ENCODE assay signal across 10 cellular contexts in the genomic region with DNA sequence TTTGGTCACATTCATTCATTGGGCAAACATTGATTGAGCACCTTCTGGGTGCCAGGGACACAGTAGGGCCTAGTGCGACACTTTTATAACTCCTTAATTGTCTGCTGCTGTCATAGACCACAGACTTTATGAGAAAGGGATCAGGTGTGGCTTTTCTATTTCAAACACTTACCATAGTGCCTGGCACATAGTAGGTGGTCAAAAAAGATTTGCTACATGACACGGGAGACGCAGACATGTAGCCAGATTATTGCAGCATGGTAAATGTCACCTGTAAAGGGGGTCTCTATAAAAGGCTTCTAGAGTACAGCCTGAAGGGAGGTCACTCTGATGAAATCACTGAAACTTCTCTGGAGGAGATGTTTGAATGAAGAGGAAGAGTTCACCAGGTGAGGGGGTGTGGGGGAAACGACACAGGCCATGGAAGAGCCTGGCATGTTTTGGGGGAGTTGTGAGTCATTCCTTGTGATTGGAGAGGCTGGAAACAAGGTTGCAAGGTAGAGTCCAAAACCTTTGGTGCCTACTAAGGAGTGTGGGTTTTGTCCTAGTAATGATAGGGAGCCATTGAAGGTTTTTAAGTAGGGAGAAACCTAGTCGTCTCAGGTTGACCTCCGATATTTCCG. TPM values are rescaled to one million over a fixed set of nuclear protein-coding genes. Genes with fewer than 3 reads are reported as not detected.
A peak's percentile ranks its signal among the peaks of the same experiment; 100 is the strongest.
DNase-seq lines count a peak whose midpoint lies in the region; ATAC-seq and TF ChIP-seq lines count a peak whose summit lies in the region.
"Had no signal": no experiment of that assay in that cellular context is flagged by ENCODE, and none has a peak within 500 bp of the region (broad histone marks: within the 10 kb centered on the region; RNA-seq: fewer than 3 reads in every experiment).

No MANE protein-coding gene starts in this region.

- no peaks in the 10 kb centered on the region for H3K9me2 ChIP-seq in SK-N-SH
- H3K9me2 ChIP-seq in SU-DHL-6 (replicated peaks; ENCODE audit: insufficient read depth, low read length) = no peaks in the 10 kb centered on the region

- peaks cover 17% of the 10 kb centered on the region for H3F3A ChIP-seq in SK-N-SH (replicated peaks; ENCODE audit: insufficient read depth)
- peaks cover 24% of the 10 kb centered on the region for H3F3A ChIP-seq in SU-DHL-6 (ENCODE audit: insufficient read depth)

- H3K4me3 Mint-ChIP-seq in stimulated activated effector memory CD8-positive, alpha-beta T cell treated with anti-CD3 and anti-CD28 coated beads, Interleukin-12 subunit alpha, Interleukin-12 subunit beta, amount 100 ng/mL, for 72 hours = peak overlapping the region; percentile 76

- H3K79me2 ChIP-seq in SK-N-SH (ENCODE audit: insufficient read depth) (peaks cover 16% of the 10 kb centered on the region), SU-DHL-6 (ENCODE audit: insufficient read depth, low read length) (no peaks in the 10 kb centered on the region), fibroblast of lung (ENCODE audit: control insufficient read depth, insufficient read depth, low read length) (peaks cover 6% of the 10 kb centered on the region)

- H3K9me3 ChIP-seq in SK-N-SH (no peaks in the 10 kb centered on the region), SU-DHL-6 (ENCODE audit: insufficient read depth, low read length) (no peaks in the 10 kb centered on the region), fibroblast of lung (ENCODE audit: control insufficient read depth, insufficient read depth, low read depth, low read length) (no peaks in the 10 kb centered on the region)

- H2AFZ ChIP-seq in SK-N-SH (ENCODE audit: low read depth) = no peak overlapping the region
- no peak overlapping the region for H2AFZ ChIP-seq in SU-DHL-6 (ENCODE audit: low read depth, low read length, severe bottlenecking)
- H2AFZ ChIP-seq in fibroblast of lung (ENCODE audit: low read length) = no peak overlapping the region

- H4K20me1 ChIP-seq in SK-N-SH (ENCODE audit: insufficient read depth) (no peaks in the 10 kb centered on the region), SU-DHL-6 (ENCODE audit: low read depth, low read length) (no peaks in the 10 kb centered on the region), fibroblast of lung (ENCODE audit: control insufficient read depth, extremely low read depth, insufficient read depth, low read length) (no peaks in the 10 kb centered on the region)

- H3K4me1 ChIP-seq in SK-N-SH (ENCODE audit: control insufficient read depth in 1 of 2, insufficient read depth in 2 of 2, low read depth in 1 of 2, low read length in 1 of 2) (peaks cover 10 to 17% of the 10 kb centered on the region in 2 experiments; a peak in 2 of 4 replicates), fibroblast of lung (ENCODE audit: control insufficient read depth, extremely low read depth, insufficient read depth, low read length) (peaks cover 12% of the 10 kb centered on the region)

- H3K9ac ChIP-seq in SK-N-SH (no peak overlapping the region), SU-DHL-6 (ENCODE audit: low read length) (peak overlapping the region; percentile 78; the same call in 1 of the 2 replicates), fibroblast of lung (ENCODE audit: insufficient read depth, low read length) (no peak overlapping the region)

- POLR2A ChIA-PET in SK-N-SH (lab: Yijun Ruan, JAX) = interaction anchor here (0.9 to 1.4 kb wide), 2 partner anchors 83 to 134 kb away, joined by 3 to 10 read pairs; partner anchors contain the start of gene LRRC59

- H3K27ac Mint-ChIP-seq in stimulated activated effector memory CD8-positive, alpha-beta T cell treated with anti-CD3 and anti-CD28 coated beads, Interleukin-12 subunit alpha, Interleukin-12 subunit beta, amount 100 ng/mL, for 72 hours = peak overlapping the region; percentile 98

- peak overlapping the region; percentile 92 for H3K4me2 ChIP-seq in SK-N-SH
- H3K4me2 ChIP-seq in SU-DHL-6 (ENCODE audit: low read depth, low read length, poor library complexity, severe bottlenecking) = peak overlapping the region; percentile 98
- H3K4me2 ChIP-seq in fibroblast of lung (ENCODE audit: extremely low read depth, insufficient read depth, low read length) = peak overlapping the region; percentile 92

- no peaks in the 10 kb centered on the region for H3K9me3 Mint-ChIP-seq in stimulated activated effector memory CD8-positive, alpha-beta T cell treated with anti-CD3 and anti-CD28 coated beads, Interleukin-12 subunit alpha, Interleukin-12 subunit beta, amount 100 ng/mL, for 72 hours

- H3K27ac ChIP-seq in SK-N-SH (ENCODE audit: low read depth in 2 of 2, low read length in 1 of 2) = no peak overlapping the region
- no peak overlapping the region for H3K27ac ChIP-seq in SU-DHL-6 (ENCODE audit: low read depth, low read length)
- H3K27ac ChIP-seq in fibroblast of lung (ENCODE audit: insufficient read depth, low read length) = no peak overlapping the region

- DNase-seq in SK-N-SH = no peak
- no peak for DNase-seq in fibroblast of lung (ENCODE audit: low read depth in 2 of 2)
- no peak for DNase-seq in stimulated activated effector memory CD8-positive, alpha-beta T cell treated with anti-CD3 and anti-CD28 coated beads, Interleukin-12 subunit alpha, Interleukin-12 subunit beta, amount 100 ng/mL, for 72 hours (ENCODE audit: low spot score in 2 of 2)
- no peak for DNase-seq in SIG-M5 (lab: John Stamatoyannopoulos, UW)
- DNase-seq in ureter (ENCODE audit: low spot score) = no peak
- DNase-seq in stimulated activated CD4-positive, alpha-beta T cell treated with anti-CD3 and anti-CD28 coated beads, Interleukin-15, amount 100 ng/mL, for 24 hours = no peak

- H3K27me3 ChIP-seq in SK-N-SH (ENCODE audit: insufficient read depth) (no peaks in the 10 kb centered on the region), SU-DHL-6 (ENCODE audit: low read length) (no peaks in the 10 kb centered on the region), fibroblast of lung (ENCODE audit: control insufficient read depth, insufficient read depth, low read length) (peaks cover 3% of the 10 kb centered on the region)

- H3K4me3 ChIP-seq in SK-N-SH (ENCODE audit: low read depth in 2 of 2, low read length in 1 of 2) = peak overlapping the region; percentile 80 to 90; a peak in 2 of 4 replicates
- peak overlapping the region; percentile 79 for H3K4me3 ChIP-seq in SU-DHL-6 (ENCODE audit: insufficient read depth, low read length, poor library complexity, severe bottlenecking)
- peak overlapping the region in 1 of 4 experiments; percentile 91 for H3K4me3 ChIP-seq in fibroblast of lung (replicated peaks in 1 of 4; ENCODE audit: control extremely low read depth in 1 of 4, insufficient read depth in 1 of 4, low read depth in 3 of 4, low read length in 4 of 4)

- TF ChIP-seq RAD21 in SK-N-SH (IDR thresholded peaks at IDR 0.05; ENCODE audit: low read length) = no peak

- H3K36me3 Mint-ChIP-seq in stimulated activated effector memory CD8-positive, alpha-beta T cell treated with anti-CD3 and anti-CD28 coated beads, Interleukin-12 subunit alpha, Interleukin-12 subunit beta, amount 100 ng/mL, for 72 hours = peaks cover 38% of the 10 kb centered on the region

- TF ChIP-seq CTCF in SK-N-SH (IDR thresholded peaks at IDR 0.05) (no peak), SU-DHL-6 (IDR thresholded peaks at IDR 0.05; ENCODE audit: insufficient read depth, low read length, poor library complexity, severe bottlenecking) (no peak), fibroblast of lung (conservative IDR thresholded peaks at IDR 0.05 in 1 of 2, IDR thresholded peaks at IDR 0.05 in 1 of 2; ENCODE audit: low read depth in 1 of 2, low read length in 2 of 2) (no peak)

- no peak for ATAC-seq in SK-N-SH treated with all-trans-retinoic acid at 6 μM for 48 hours
- no peak for ATAC-seq in stimulated activated effector memory CD8-positive, alpha-beta T cell treated with anti-CD3 and anti-CD28 coated beads, Interleukin-12 subunit alpha, Interleukin-12 subunit beta, amount 100 ng/mL, for 72 hours

- no peak for TF ChIP-seq EP300 in SK-N-SH (IDR thresholded peaks at IDR 0.05; ENCODE audit: borderline replicate concordance in 1 of 2, low read depth in 1 of 2, low read length in 1 of 2)

- CTCF ChIA-PET in SK-N-SH (lab: Yijun Ruan, JAX) = interaction anchor here (0.6 to 9.8 kb wide), 54 partner anchors 8 to 376 kb away, joined by 3 to 183 read pairs (median 7); partner anchors contain the start of genes CHAD, COL1A1, EPN3 and LRRC59

- WGBS in SK-N-SH (ENCODE audit: low lambda C conversion rate) = 97% methylated on average over 7 of the region's 7 CpGs

- peaks cover 33% of the 10 kb centered on the region for H3K4me1 Mint-ChIP-seq in stimulated activated effector memory CD8-positive, alpha-beta T cell treated with anti-CD3 and anti-CD28 coated beads, Interleukin-12 subunit alpha, Interleukin-12 subunit beta, amount 100 ng/mL, for 72 hours

- H3K36me3 ChIP-seq in SK-N-SH (replicated peaks in 1 of 2; ENCODE audit: control insufficient read depth in 1 of 2, insufficient read depth in 2 of 2, low read length in 1 of 2) (peaks cover 15 to 44% of the 10 kb centered on the region in 2 experiments), SU-DHL-6 (ENCODE audit: low read length) (no peaks in the 10 kb centered on the region), fibroblast of lung (ENCODE audit: control insufficient read depth, insufficient read depth, low read length) (peaks cover 8% of the 10 kb centered on the region)

RNA-seq across cellular contexts. Expression of gene RSAD1, which starts 1.6 kb away (rescaled TPM):
- polyA plus RNA-seq in SK-N-SH (2012; rRNA removed) (44.7 and 58.9 TPM in 2 replicates), fibroblast of lung (12.5 and 13.8 TPM in 2 replicates)
- polyA plus RNA-seq in SK-N-SH (2012; cell fraction: cytosol; rRNA removed) = 27.0 and 35.4 TPM in 2 replicates
- 171 and 180 TPM in 2 replicates for polyA plus RNA-seq in SK-N-SH (2012; cell fraction: nucleus; rRNA removed)
- total RNA-seq in fibroblast of lung (23.9 and 28.4 TPM in 2 replicates), ureter (33.2 TPM)
- 11.6 and 15.7 TPM in 2 replicates for polyA plus RNA-seq in fibroblast of lung (2012)
- polyA minus RNA-seq in fibroblast of lung (ENCODE audit: low replicate concordance) = 8.1 and 12.6 TPM in 2 replicates

RNA-seq across cellular contexts. Expression of gene CHAD, which starts 11.6 kb away (rescaled TPM):
- polyA plus RNA-seq in SK-N-SH (2012; rRNA removed) (not detected in 2 replicates), fibroblast of lung (not detected in 2 replicates)
- polyA plus RNA-seq in SK-N-SH (2012; cell fraction: cytosol; rRNA removed) = not detected in 2 replicates
- polyA plus RNA-seq in SK-N-SH (2012; cell fraction: nucleus; rRNA removed) = 0.04 TPM in 1 of 2 replicates, not detected in the other
- total RNA-seq in fibroblast of lung (not detected in 2 replicates), ureter (not detected)
- 0.12 TPM in 1 of 2 replicates, not detected in the other for polyA plus RNA-seq in fibroblast of lung (2012)
- polyA minus RNA-seq in fibroblast of lung (ENCODE audit: low replicate concordance) = not detected in 2 replicates
- total RNA-seq: activated CD8-positive, alpha-beta memory T cell treated with anti-CD3 and anti-CD28 coated beads for 36 hours had no signal

RNA-seq across cellular contexts. Expression of gene MYCBPAP, which starts 28.0 kb away (rescaled TPM):
- polyA plus RNA-seq in SK-N-SH (2012; rRNA removed) = 2.4 and 4.4 TPM in 2 replicates
- polyA plus RNA-seq in SK-N-SH (2012; cell fraction: cytosol; rRNA removed) = 1.8 and 1.9 TPM in 2 replicates
- polyA plus RNA-seq in SK-N-SH (2012; cell fraction: nucleus; rRNA removed) = 17.3 and 17.7 TPM in 2 replicates
- total RNA-seq in fibroblast of lung = 2.3 and 3.0 TPM in 2 replicates
- polyA plus RNA-seq in fibroblast of lung = 0.16 and 0.40 TPM in 2 replicates
- 0.28 and 0.80 TPM in 2 replicates for polyA plus RNA-seq in fibroblast of lung (2012)
- not detected in 2 replicates for polyA minus RNA-seq in fibroblast of lung (ENCODE audit: low replicate concordance)
- 1.1 TPM for total RNA-seq in ureter

RNA-seq across cellular contexts. Expression of gene EPN3, which starts 52.3 kb away (rescaled TPM):
- 0.05 and 0.06 TPM in 2 replicates for polyA plus RNA-seq in SK-N-SH (2012; rRNA removed)
- 0.03 and 0.12 TPM in 2 replicates for polyA plus RNA-seq in SK-N-SH (2012; cell fraction: cytosol; rRNA removed)
- 0.15 and 0.46 TPM in 2 replicates for polyA plus RNA-seq in SK-N-SH (2012; cell fraction: nucleus; rRNA removed)
- under 0.01 TPM in 1 of 2 replicates, not detected in the other for total RNA-seq in fibroblast of lung
- polyA plus RNA-seq in fibroblast of lung = not detected in 2 replicates
- not detected in 2 replicates for polyA plus RNA-seq in fibroblast of lung (2012)
- polyA minus RNA-seq in fibroblast of lung (ENCODE audit: low replicate concordance) = not detected in 2 replicates
- 70.5 TPM for total RNA-seq in ureter
- total RNA-seq: activated CD8-positive, alpha-beta memory T cell treated with anti-CD3 and anti-CD28 coated beads for 36 hours; temporal lobe had no signal

RNA-seq across cellular contexts. Expression of gene ACSF2, which starts 54.2 kb away (rescaled TPM):
- polyA plus RNA-seq in SK-N-SH (2012; rRNA removed) (46.6 and 49.5 TPM in 2 replicates), fibroblast of lung (12.9 and 16.5 TPM in 2 replicates)
- 34.6 and 41.5 TPM in 2 replicates for polyA plus RNA-seq in SK-N-SH (2012; cell fraction: cytosol; rRNA removed)
- polyA plus RNA-seq in SK-N-SH (2012; cell fraction: nucleus; rRNA removed) = 128 and 151 TPM in 2 replicates
- total RNA-seq in fibroblast of lung (21.1 and 23.6 TPM in 2 replicates), ureter (172 TPM)
- polyA plus RNA-seq in fibroblast of lung (2012) = 13.3 and 16.9 TPM in 2 replicates
- polyA minus RNA-seq in fibroblast of lung (ENCODE audit: low replicate concordance) = 37.8 and 74.1 TPM in 2 replicates
